8 cellular contexts compared by ENCODE assay signal in genomic region chr7:83547526-83547925, GRCh38.
DNase-seq lines count a peak whose midpoint lies in the region; ATAC-seq, FAIRE-seq and TF ChIP-seq lines count a peak whose summit lies in the region.

No MANE protein-coding gene starts in this region.

- H3K36me3 ChIP-seq in ACC112 (ENCODE audit: insufficient read depth, low read length) (no peaks in the 10 kb centered on the region), small intestine (ENCODE audit: control insufficient read depth in 2 of 2, insufficient read depth in 2 of 2, low read length in 2 of 2) (no peaks in the 10 kb centered on the region), trophoblast cell (ENCODE audit: control insufficient read depth in 1 of 2, insufficient read depth in 2 of 2, low read length in 2 of 2) (no peaks in the 10 kb centered on the region)

- peak; percentile 76 for ATAC-seq in GM21717 (IDR thresholded peaks at IDR 0.05; ENCODE audit: unreplicated experiment)

- H2BK12ac ChIP-seq in trophoblast cell (ENCODE audit: low read length) = no peak overlapping the region

- H3K4me3 Mint-ChIP-seq in activated T-helper 2 cell treated with anti-CD3 and anti-CD28 coated beads, Interferon-gamma antibody, Interleukin-2, Interleukin-4, amounts not matched to agents 10 μg/mL and 5 μg/mL and 100 μg/mL, durations not matched to agents 14 hours and 24 hours and 36 hours (ENCODE audit: low read depth) = no peak overlapping the region

- H3K4me1 Mint-ChIP-seq in activated T-helper 2 cell treated with anti-CD3 and anti-CD28 coated beads, Interferon-gamma antibody, Interleukin-2, Interleukin-4, amounts not matched to agents 10 μg/mL and 5 μg/mL and 100 μg/mL, durations not matched to agents 14 hours and 24 hours and 36 hours (ENCODE audit: low read depth) = no peaks in the 10 kb centered on the region

- no peak for TF ChIP-seq CTCF in LNCaP clone FGC (IDR thresholded peaks at IDR 0.05; ENCODE audit: control insufficient read depth, extremely low read depth, insufficient read depth)
- TF ChIP-seq CTCF in astrocyte of the cerebellum (IDR thresholded peaks at IDR 0.05; ENCODE audit: low read depth, low read length, missing control alignments) = no peak

- no peak overlapping the region for H3K27ac Mint-ChIP-seq in activated T-helper 2 cell treated with anti-CD3 and anti-CD28 coated beads, Interferon-gamma antibody, Interleukin-2, Interleukin-4, amounts not matched to agents 10 μg/mL and 5 μg/mL and 100 μg/mL, durations not matched to agents 14 hours and 24 hours and 36 hours

- H2BK120ac ChIP-seq in trophoblast cell (ENCODE audit: insufficient read depth, low read length, poor library complexity) = no peak overlapping the region

- in situ Hi-C loops in astrocyte of the cerebellum (cut with HindIII; ENCODE audit: low sequenced_read_pairs) = no loop called here

- WGBS in small intestine, 3 donors = 9 to 43% (median 13%) methylated on average over 2 of the region's 2 CpGs
- WGBS in trophoblast cell (ENCODE audit: extremely low coverage, insufficient coverage, insufficient read length) = no CpG with 5 or more reads among the region's 2 CpGs

- peak; percentile 44 for DNase-seq in LNCaP clone FGC (ENCODE audit: low read depth)
- DNase-seq in astrocyte of the cerebellum (ENCODE audit: low read depth) = peak; percentile 90
- peak; percentile 42 for DNase-seq in small intestine
- DNase-seq in activated T-helper 2 cell treated with anti-CD3 and anti-CD28 coated beads, Interferon-gamma antibody, Interleukin-2, Interleukin-4, amounts not matched to agents 10 μg/mL and 5 μg/mL and 100 μg/mL, durations not matched to agents 14 hours and 24 hours and 36 hours (ENCODE audit: low spot score) = no peak
- no peak for DNase-seq in trophoblast cell
- DNase-seq in frontal cortex (ENCODE audit: low spot score in 2 of 2) = no peak

- H3K9ac ChIP-seq in trophoblast cell (ENCODE audit: low read length) = no peak overlapping the region

- H3K9me3 Mint-ChIP-seq in activated T-helper 2 cell treated with anti-CD3 and anti-CD28 coated beads, Interferon-gamma antibody, Interleukin-2, Interleukin-4, amounts not matched to agents 10 μg/mL and 5 μg/mL and 100 μg/mL, durations not matched to agents 14 hours and 24 hours and 36 hours = no peaks in the 10 kb centered on the region

- H3K79me1 ChIP-seq in trophoblast cell (ENCODE audit: low read length) = no peaks in the 10 kb centered on the region

- no peak overlapping the region for H2AK5ac ChIP-seq in trophoblast cell (ENCODE audit: low read length)

- H3K23ac ChIP-seq in trophoblast cell (ENCODE audit: low read length) = no peak overlapping the region

- no peak overlapping the region for H3K4ac ChIP-seq in trophoblast cell (ENCODE audit: low read depth, low read length)

- H3K79me2 ChIP-seq in ACC112 (ENCODE audit: control insufficient read depth, insufficient read depth, low read length, unreplicated experiment) = no peaks in the 10 kb centered on the region
- H3K79me2 ChIP-seq in trophoblast cell (ENCODE audit: control insufficient read depth, insufficient read depth, low read length, poor library complexity) = no peaks in the 10 kb centered on the region

- H2AFZ ChIP-seq in ACC112 (ENCODE audit: low read length, unreplicated experiment) (no peak overlapping the region), trophoblast cell (ENCODE audit: insufficient read depth, low read length, poor library complexity) (no peak overlapping the region)

- H4K91ac ChIP-seq in trophoblast cell (ENCODE audit: low read depth, low read length) = no peak overlapping the region

- intact Hi-C loops in activated T-helper 2 cell treated with anti-CD3 and anti-CD28 coated beads, Interferon-gamma antibody, Interleukin-2, Interleukin-4, amounts not matched to agents 10 μg/mL and 5 μg/mL and 100 μg/mL, durations not matched to agents 14 hours and 24 hours and 36 hours (cut with micrococcal nuclease) = no loop called here

- H4K12ac ChIP-seq in trophoblast cell (ENCODE audit: low read depth, low read length) = no peak overlapping the region

- no peak overlapping the region for H3K14ac ChIP-seq in trophoblast cell (ENCODE audit: low read length)

- H3K18ac ChIP-seq in trophoblast cell (ENCODE audit: low read length) = no peak overlapping the region

- no peaks in the 10 kb centered on the region for H3K36me3 Mint-ChIP-seq in activated T-helper 2 cell treated with anti-CD3 and anti-CD28 coated beads, Interferon-gamma antibody, Interleukin-2, Interleukin-4, amounts not matched to agents 10 μg/mL and 5 μg/mL and 100 μg/mL, durations not matched to agents 14 hours and 24 hours and 36 hours (ENCODE audit: low read depth)

- no peak for FAIRE-seq in small intestine (lab: Jason Lieb, UNC)
- FAIRE-seq in frontal cortex (lab: Jason Lieb, UNC) = no peak

- H4K8ac ChIP-seq in trophoblast cell (ENCODE audit: low read depth, low read length) = no peak overlapping the region

- H3K27me3 Mint-ChIP-seq in activated T-helper 2 cell treated with anti-CD3 and anti-CD28 coated beads, Interferon-gamma antibody, Interleukin-2, Interleukin-4, amounts not matched to agents 10 μg/mL and 5 μg/mL and 100 μg/mL, durations not matched to agents 14 hours and 24 hours and 36 hours (ENCODE audit: low read depth) = no peaks in the 10 kb centered on the region

- H3K27me3 ChIP-seq in ACC112 (ENCODE audit: insufficient read depth, low read length) (no peaks in the 10 kb centered on the region), small intestine (ENCODE audit: control insufficient read depth in 2 of 2, insufficient read depth in 2 of 2, low read length in 2 of 2) (no peaks in the 10 kb centered on the region), trophoblast cell (ENCODE audit: insufficient read depth, low read length) (no peaks in the 10 kb centered on the region)

- peaks cover 36% of the 10 kb centered on the region for H3K4me1 ChIP-seq in ACC112 (ENCODE audit: control insufficient read depth, insufficient read depth, low read length, unreplicated experiment)
- H3K4me1 ChIP-seq in small intestine (ENCODE audit: control insufficient read depth in 2 of 2, insufficient read depth in 1 of 2, low read depth in 1 of 2, low read length in 1 of 2) = no peaks in the 10 kb centered on the region
- H3K4me1 ChIP-seq in trophoblast cell (ENCODE audit: control insufficient read depth in 1 of 2, insufficient read depth in 2 of 2, low read length in 2 of 2) = no peaks in the 10 kb centered on the region

- H2BK5ac ChIP-seq in trophoblast cell (ENCODE audit: low read depth, low read length, poor library complexity) = no peak overlapping the region

- H3K27ac ChIP-seq in ACC112 (ENCODE audit: low read depth, low read length) (peak overlapping the region; percentile 53; the same call in 1 of the 2 replicates), small intestine (ENCODE audit: low read depth in 1 of 2, low read length in 1 of 2) (no peak overlapping the region), trophoblast cell (ENCODE audit: low read depth, low read length) (no peak overlapping the region)

- no peaks in the 10 kb centered on the region for H3K9me3 ChIP-seq in small intestine (ENCODE audit: control insufficient read depth, low read depth)
- no peaks in the 10 kb centered on the region for H3K9me3 ChIP-seq in trophoblast cell (ENCODE audit: insufficient read depth, low read depth, low read length)

- H3K4me2 ChIP-seq in trophoblast cell (ENCODE audit: low read length) = no peak overlapping the region

- H3K4me3 ChIP-seq in ACC112 (ENCODE audit: low read depth, low read length) (no peak overlapping the region), LNCaP clone FGC (ENCODE audit: low read depth, low read length) (no peak overlapping the region), astrocyte of the cerebellum (ENCODE audit: low read depth, low read length) (no peak overlapping the region), small intestine (ENCODE audit: low read depth in 1 of 2, low read length in 2 of 2) (no peak overlapping the region), trophoblast cell (ENCODE audit: low read depth, low read length) (no peak overlapping the region)

Comparison
In these comparisons a context has a peak if more than half of its experiments do, and no peak if none do; other contexts are left out.
1. DNase-seq: peak in LNCaP clone FGC (single experiment), astrocyte of the cerebellum (single experiment) and small intestine (single experiment); none in activated T-helper 2 cell treated with anti-CD3 and anti-CD28 coated beads, Interferon-gamma antibody, Interleukin-2, Interleukin-4, amounts not matched to agents 10 μg/mL and 5 μg/mL and 100 μg/mL, durations not matched to agents 14 hours and 24 hours and 36 hours (single experiment), trophoblast cell (0 of 2) and frontal cortex (0 of 2).